Comparison of ENCODE assay signal across 12 cellular contexts in the genomic region with DNA sequence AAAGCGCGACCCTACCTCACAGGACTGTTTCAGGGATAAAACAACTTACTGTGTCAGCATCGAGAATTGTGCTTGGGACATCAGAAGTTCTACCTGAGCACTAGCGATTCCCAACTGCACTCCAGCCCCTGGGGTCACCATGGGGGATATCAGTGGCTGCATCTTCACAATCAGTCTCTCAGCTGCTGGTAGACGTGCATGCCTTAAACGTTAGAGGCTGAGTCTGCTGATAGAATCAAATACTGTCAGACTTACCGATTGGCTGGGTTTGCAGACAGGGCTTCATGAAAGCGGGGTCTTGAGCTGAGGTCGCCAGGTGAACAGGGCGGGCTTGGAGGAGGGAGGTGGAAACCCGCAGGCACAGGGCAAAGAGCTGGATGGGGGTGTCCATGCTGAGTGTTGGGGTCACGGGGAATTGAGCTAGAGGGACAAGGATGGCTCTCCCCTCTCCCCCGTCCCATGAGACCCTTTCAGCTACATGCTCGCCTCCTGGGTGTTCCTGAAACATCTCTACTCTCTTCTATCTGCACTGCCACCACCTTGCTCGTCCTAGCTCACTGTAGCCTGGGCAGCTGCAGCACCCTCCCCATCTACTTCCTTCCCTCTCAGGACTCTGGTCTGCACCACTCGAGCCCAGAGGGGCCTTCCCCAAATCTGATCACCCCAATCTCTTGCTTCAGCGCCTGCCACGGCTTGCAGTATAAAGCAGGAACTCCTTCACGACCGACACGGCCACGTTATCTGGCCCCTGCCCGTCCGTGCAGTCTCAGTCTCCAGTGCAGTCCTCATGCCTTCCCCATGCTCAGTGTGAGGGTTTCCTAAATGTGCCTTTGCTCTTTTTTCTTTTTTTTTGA. TPM values are rescaled to one million over a fixed set of nuclear protein-coding genes. Genes with fewer than 3 reads are reported as not detected.
"Had no signal": no experiment of that assay in that cellular context is flagged by ENCODE, and none has a peak within 500 bp of the region (broad histone marks: within the 10 kb centered on the region; RNA-seq: fewer than 3 reads in every experiment).

No MANE protein-coding gene starts in this region.

- H3K36me3 Mint-ChIP-seq: activated naive CD4-positive, alpha-beta T cell treated with anti-CD3 and anti-CD28 coated beads, Interleukin-2, amount 10 ng/mL, durations not matched to agents 7 days and 5 days had no signal

- DNase-seq: activated CD4-positive, alpha-beta memory T cell treated with anti-CD3 and anti-CD28 coated beads, Interleukin-2, amount 10 ng/mL, durations not matched to agents 7 days and 5 days; activated CD4-positive, alpha-beta T cell treated with anti-CD3 and anti-CD28 coated beads for 4 hours; activated naive CD4-positive, alpha-beta T cell treated with anti-CD3 and anti-CD28 coated beads, Interleukin-2, amount 10 ng/mL, durations not matched to agents 7 days and 5 days; activated T-cell treated with anti-CD3 and anti-CD28 coated beads, Interleukin-2, amount 50 U/mL, for 24 hours; nephron progenitor cell; psoas muscle; stimulated activated CD4-positive, alpha-beta T cell treated with anti-CD3 and anti-CD28 coated beads, Interleukin-1b, Interleukin-23, amount 100 ng/mL, for 48 hours; WERI-Rb-1 had no signal

- H3K4me3 Mint-ChIP-seq: activated CD4-positive, alpha-beta memory T cell treated with anti-CD3 and anti-CD28 coated beads, Interleukin-2, amount 10 ng/mL, durations not matched to agents 7 days and 5 days; activated naive CD4-positive, alpha-beta T cell treated with anti-CD3 and anti-CD28 coated beads, Interleukin-2, amount 10 ng/mL, durations not matched to agents 7 days and 5 days; activated T-cell treated with anti-CD3 and anti-CD28 coated beads, Interleukin-2, amount 50 U/mL, for 24 hours; nephron progenitor cell had no signal

- H3K36me3 ChIP-seq: WERI-Rb-1 had no signal

- H3K4me3 ChIP-seq: left lung, psoas muscle, tibial artery had no signal

- H3K27ac Mint-ChIP-seq: activated CD4-positive, alpha-beta memory T cell treated with anti-CD3 and anti-CD28 coated beads, Interleukin-2, amount 10 ng/mL, durations not matched to agents 7 days and 5 days; activated naive CD4-positive, alpha-beta T cell treated with anti-CD3 and anti-CD28 coated beads, Interleukin-2, amount 10 ng/mL, durations not matched to agents 7 days and 5 days; activated T-cell treated with anti-CD3 and anti-CD28 coated beads, Interleukin-2, amount 50 U/mL, for 24 hours; nephron progenitor cell had no signal

- H3K9me3 ChIP-seq: left lung, psoas muscle, tibial artery had no signal

- ATAC-seq: left lung, psoas muscle, sciatic nerve had no signal

- H3K4me1 ChIP-seq: left lung, psoas muscle, tibial artery had no signal

- H3K9me3 Mint-ChIP-seq: activated CD4-positive, alpha-beta memory T cell treated with anti-CD3 and anti-CD28 coated beads, Interleukin-2, amount 10 ng/mL, durations not matched to agents 7 days and 5 days; activated naive CD4-positive, alpha-beta T cell treated with anti-CD3 and anti-CD28 coated beads, Interleukin-2, amount 10 ng/mL, durations not matched to agents 7 days and 5 days; activated T-cell treated with anti-CD3 and anti-CD28 coated beads, Interleukin-2, amount 50 U/mL, for 24 hours had no signal

- H3K4me1 Mint-ChIP-seq: activated CD4-positive, alpha-beta memory T cell treated with anti-CD3 and anti-CD28 coated beads, Interleukin-2, amount 10 ng/mL, durations not matched to agents 7 days and 5 days; activated naive CD4-positive, alpha-beta T cell treated with anti-CD3 and anti-CD28 coated beads, Interleukin-2, amount 10 ng/mL, durations not matched to agents 7 days and 5 days; nephron progenitor cell had no signal

- H3K27me3 Mint-ChIP-seq: activated CD4-positive, alpha-beta memory T cell treated with anti-CD3 and anti-CD28 coated beads, Interleukin-2, amount 10 ng/mL, durations not matched to agents 7 days and 5 days; activated T-cell treated with anti-CD3 and anti-CD28 coated beads, Interleukin-2, amount 50 U/mL, for 24 hours had no signal

RNA-seq across cellular contexts. Expression of gene ST14, which starts 43.5 kb away (rescaled TPM):
- total RNA-seq: activated CD4-positive, alpha-beta memory T cell treated with anti-CD3 and anti-CD28 coated beads, Interleukin-2, amount 10 ng/mL, durations not matched to agents 7 days and 5 days; T-helper 1 cell treated with Interleukin-12 subunit alpha and Interleukin-12 subunit beta and Interleukin-4 antibody, amounts not matched to agents 30 ng/mL and 1 ng/mL, for 36 hours had no signal
